Comparison of ENCODE assay signal across 1 cellular context in the genomic region with DNA sequence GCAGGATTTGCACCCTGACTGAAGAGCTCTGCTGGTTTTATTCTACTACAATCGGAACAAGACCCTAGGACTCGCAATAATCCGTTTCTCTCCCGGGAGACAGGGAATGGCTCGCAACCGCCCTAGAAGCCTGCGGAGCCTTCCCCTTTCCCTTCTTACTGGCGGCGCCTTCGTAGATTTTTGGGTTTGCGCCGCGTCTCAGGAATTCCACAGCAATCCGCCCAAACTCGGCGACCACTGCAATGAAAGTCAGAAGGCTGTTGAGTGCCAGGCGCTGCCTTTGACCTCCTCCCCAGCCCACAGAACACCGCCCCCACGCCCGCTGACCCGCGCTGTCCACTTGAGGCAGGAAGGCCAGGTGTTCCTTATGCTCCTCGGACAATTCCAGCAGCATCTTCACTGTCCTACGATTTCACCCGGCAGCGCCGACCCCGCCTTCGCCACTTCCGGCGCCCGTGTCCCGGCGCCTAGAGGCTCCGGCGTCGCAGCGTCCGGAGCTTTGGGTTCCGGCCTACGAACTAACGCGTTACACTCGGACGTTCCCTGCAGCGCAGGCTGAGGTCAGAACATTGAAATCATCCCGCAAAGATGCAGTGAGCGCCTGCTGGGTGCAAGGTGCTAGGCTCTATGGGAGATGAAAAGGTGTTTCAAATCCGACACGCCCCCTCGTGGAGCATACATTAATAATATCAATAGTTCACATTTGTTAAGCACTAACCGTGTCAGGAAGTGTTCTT.
TF ChIP-seq lines count a peak whose summit lies in the region.

A gene (minus strand): TSS at position 439 of the 737 bp plus-strand sequence. CDS start 45 bp downstream, at position 394.

TF ChIP-seq in HepG2, 621 proteins besides CTCF, POLR2A, EP300 and RAD21 (continued from another document and continues in another):
- TF ChIP-seq, protein P1, sequence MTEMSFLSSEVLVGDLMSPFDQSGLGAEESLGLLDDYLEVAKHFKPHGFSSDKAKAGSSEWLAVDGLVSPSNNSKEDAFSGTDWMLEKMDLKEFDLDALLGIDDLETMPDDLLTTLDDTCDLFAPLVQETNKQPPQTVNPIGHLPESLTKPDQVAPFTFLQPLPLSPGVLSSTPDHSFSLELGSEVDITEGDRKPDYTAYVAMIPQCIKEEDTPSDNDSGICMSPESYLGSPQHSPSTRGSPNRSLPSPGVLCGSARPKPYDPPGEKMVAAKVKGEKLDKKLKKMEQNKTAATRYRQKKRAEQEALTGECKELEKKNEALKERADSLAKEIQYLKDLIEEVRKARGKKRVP (CRISPR knock-in tag; IDR thresholded peaks at IDR 0.05), result peak in 1 of 2 experiments; percentile 87; a peak in 2 of 4 replicates
- TF ChIP-seq, protein P2, sequence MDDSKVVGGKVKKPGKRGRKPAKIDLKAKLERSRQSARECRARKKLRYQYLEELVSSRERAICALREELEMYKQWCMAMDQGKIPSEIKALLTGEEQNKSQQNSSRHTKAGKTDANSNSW (CRISPR knock-in tag; IDR thresholded peaks at IDR 0.05; ENCODE audit: borderline replicate concordance), result no peak
- peak; percentile 64; the same call in 1 of the 2 replicates for TF ChIP-seq ZBTB7B (CRISPR knock-in tag; IDR thresholded peaks at IDR 0.05)
- TF ChIP-seq, protein P3, sequence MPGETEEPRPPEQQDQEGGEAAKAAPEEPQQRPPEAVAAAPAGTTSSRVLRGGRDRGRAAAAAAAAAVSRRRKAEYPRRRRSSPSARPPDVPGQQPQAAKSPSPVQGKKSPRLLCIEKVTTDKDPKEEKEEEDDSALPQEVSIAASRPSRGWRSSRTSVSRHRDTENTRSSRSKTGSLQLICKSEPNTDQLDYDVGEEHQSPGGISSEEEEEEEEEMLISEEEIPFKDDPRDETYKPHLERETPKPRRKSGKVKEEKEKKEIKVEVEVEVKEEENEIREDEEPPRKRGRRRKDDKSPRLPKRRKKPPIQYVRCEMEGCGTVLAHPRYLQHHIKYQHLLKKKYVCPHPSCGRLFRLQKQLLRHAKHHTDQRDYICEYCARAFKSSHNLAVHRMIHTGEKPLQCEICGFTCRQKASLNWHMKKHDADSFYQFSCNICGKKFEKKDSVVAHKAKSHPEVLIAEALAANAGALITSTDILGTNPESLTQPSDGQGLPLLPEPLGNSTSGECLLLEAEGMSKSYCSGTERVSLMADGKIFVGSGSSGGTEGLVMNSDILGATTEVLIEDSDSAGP (CRISPR knock-in tag; IDR thresholded peaks at IDR 0.05; ENCODE audit: borderline replicate concordance), result peak; percentile 93
- peak; percentile 93; the same call in 1 of the 2 replicates for TF ChIP-seq KAT7 (CRISPR knock-in tag; IDR thresholded peaks at IDR 0.05; ENCODE audit: borderline replicate concordance)
- peak; percentile 97 for TF ChIP-seq GABPA (IDR thresholded peaks at IDR 0.05; ENCODE audit: low read depth, low read length)
- TF ChIP-seq GABPA (CRISPR knock-in tag; IDR thresholded peaks at IDR 0.05; ENCODE audit: low read depth), result peak; percentile 100
- peak; percentile 83; the same call in 1 of the 2 replicates for TF ChIP-seq ZSCAN21 (CRISPR knock-in tag; IDR thresholded peaks at IDR 0.05; ENCODE audit: borderline replicate concordance)
- no peak for TF ChIP-seq PAF1 (CRISPR knock-in tag; IDR thresholded peaks at IDR 0.05)
- TF ChIP-seq ZNF567 (CRISPR knock-in tag; IDR thresholded peaks at IDR 0.05; ENCODE audit: borderline replicate concordance), result 0 out of 2 replicates have a peak, but pooled peaks have one; percentile 34
- no peak for TF ChIP-seq ZNF549 (CRISPR knock-in tag; IDR thresholded peaks at IDR 0.05)
- no peak for TF ChIP-seq ZC3H4 (CRISPR knock-in tag; IDR thresholded peaks at IDR 0.05; ENCODE audit: borderline replicate concordance)
- TF ChIP-seq, protein P4, sequence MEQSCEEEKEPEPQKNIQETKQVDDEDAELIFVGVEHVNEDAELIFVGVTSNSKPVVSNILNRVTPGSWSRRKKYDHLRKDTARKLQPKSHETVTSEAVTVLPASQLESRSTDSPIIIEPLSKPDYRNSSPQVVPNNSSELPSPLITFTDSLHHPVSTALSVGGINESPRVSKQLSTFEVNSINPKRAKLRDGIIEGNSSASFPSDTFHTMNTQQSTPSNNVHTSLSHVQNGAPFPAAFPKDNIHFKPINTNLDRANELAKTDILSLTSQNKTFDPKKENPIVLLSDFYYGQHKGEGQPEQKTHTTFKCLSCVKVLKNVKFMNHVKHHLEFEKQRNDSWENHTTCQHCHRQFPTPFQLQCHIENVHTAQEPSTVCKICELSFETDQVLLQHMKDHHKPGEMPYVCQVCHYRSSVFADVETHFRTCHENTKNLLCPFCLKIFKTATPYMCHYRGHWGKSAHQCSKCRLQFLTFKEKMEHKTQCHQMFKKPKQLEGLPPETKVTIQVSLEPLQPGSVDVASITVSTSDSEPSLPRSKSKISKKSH (CRISPR knock-in tag; IDR thresholded peaks at IDR 0.05; ENCODE audit: borderline replicate concordance), result peak; percentile 23; the same call in 1 of the 2 replicates
- TF ChIP-seq ZFYVE20 (CRISPR knock-in tag; IDR thresholded peaks at IDR 0.05; ENCODE audit: borderline replicate concordance, low read depth), result no peak
- 0 out of 2 replicates have a peak, but pooled peaks have one; percentile 70 for TF ChIP-seq ZNF552 (CRISPR knock-in tag; IDR thresholded peaks at IDR 0.05; ENCODE audit: borderline replicate concordance)
- no peak for TF ChIP-seq SRSF4 (IDR thresholded peaks at IDR 0.05; ENCODE audit: low read depth, low read length, poor library complexity, severe bottlenecking)
- peak; percentile 66; the same call in 1 of the 2 replicates for TF ChIP-seq ZIK1 (CRISPR knock-in tag; IDR thresholded peaks at IDR 0.05; ENCODE audit: borderline replicate concordance, low read depth)
- TF ChIP-seq ZNF460 (CRISPR knock-in tag; IDR thresholded peaks at IDR 0.05; ENCODE audit: borderline replicate concordance), result no peak; the same call in 1 of the 2 replicates
- peak; percentile 69 for TF ChIP-seq ZNF263 (CRISPR knock-in tag; IDR thresholded peaks at IDR 0.05)
- no peak; the same call in 1 of the 2 replicates for TF ChIP-seq DNMT3B (CRISPR knock-in tag; conservative IDR thresholded peaks at IDR 0.05)
- TF ChIP-seq MAFG (CRISPR knock-in tag; IDR thresholded peaks at IDR 0.05), result no peak
- TF ChIP-seq, protein P5, sequence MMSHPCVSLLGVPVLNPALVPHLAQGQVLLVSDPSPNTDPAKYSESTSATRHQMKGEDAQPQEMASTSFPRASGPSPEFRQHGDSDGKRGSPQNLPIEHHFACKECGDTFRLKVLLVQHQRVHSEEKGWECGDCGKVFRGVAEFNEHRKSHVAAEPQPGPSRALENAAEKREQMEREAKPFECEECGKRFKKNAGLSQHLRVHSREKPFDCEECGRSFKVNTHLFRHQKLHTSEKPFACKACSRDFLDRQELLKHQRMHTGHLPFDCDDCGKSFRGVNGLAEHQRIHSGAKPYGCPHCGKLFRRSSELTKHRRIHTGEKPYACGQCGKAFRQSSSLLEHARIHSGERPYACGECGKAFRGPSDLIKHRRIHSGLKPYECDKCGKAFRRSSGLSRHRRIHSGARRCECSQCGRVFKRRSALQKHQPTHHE (CRISPR knock-in tag; IDR thresholded peaks at IDR 0.05; ENCODE audit: borderline replicate concordance), result no peak
- 0 out of 2 replicates have a peak, but pooled peaks have one; percentile 68 for TF ChIP-seq HOXA9 (CRISPR knock-in tag; IDR thresholded peaks at IDR 0.05; ENCODE audit: borderline replicate concordance)
- peak; percentile 100 for TF ChIP-seq KMT2A (CRISPR knock-in tag; IDR thresholded peaks at IDR 0.05)
- TF ChIP-seq, protein P6, sequence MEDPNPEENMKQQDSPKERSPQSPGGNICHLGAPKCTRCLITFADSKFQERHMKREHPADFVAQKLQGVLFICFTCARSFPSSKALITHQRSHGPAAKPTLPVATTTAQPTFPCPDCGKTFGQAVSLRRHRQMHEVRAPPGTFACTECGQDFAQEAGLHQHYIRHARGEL (CRISPR knock-in tag; IDR thresholded peaks at IDR 0.05), result no peak
- TF ChIP-seq ZNF383 (CRISPR knock-in tag; IDR thresholded peaks at IDR 0.05; ENCODE audit: borderline replicate concordance), result no peak
- TF ChIP-seq XBP1 (CRISPR knock-in tag; IDR thresholded peaks at IDR 0.05), result peak; percentile 67; the same call in 1 of the 2 replicates
- TF ChIP-seq ZNF350 (CRISPR knock-in tag; IDR thresholded peaks at IDR 0.05; ENCODE audit: borderline replicate concordance, low read depth), result peak; percentile 97
- TF ChIP-seq, protein P7, sequence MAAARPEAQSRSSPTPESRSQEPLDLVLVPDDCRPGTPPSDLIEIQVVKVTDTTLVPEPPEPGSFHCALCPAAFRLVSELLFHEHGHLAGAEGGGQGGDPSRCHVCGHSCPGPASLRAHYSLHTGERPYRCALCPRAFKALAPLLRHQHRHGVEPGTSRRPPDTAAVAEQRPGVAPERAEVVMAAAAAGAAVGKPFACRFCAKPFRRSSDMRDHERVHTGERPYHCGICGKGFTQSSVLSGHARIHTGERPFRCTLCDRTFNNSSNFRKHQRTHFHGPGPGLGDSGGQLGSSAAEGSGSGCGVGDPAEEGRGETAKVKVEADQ (CRISPR knock-in tag; IDR thresholded peaks at IDR 0.05; ENCODE audit: borderline replicate concordance), result peak; percentile 89
- TF ChIP-seq, protein P8, sequence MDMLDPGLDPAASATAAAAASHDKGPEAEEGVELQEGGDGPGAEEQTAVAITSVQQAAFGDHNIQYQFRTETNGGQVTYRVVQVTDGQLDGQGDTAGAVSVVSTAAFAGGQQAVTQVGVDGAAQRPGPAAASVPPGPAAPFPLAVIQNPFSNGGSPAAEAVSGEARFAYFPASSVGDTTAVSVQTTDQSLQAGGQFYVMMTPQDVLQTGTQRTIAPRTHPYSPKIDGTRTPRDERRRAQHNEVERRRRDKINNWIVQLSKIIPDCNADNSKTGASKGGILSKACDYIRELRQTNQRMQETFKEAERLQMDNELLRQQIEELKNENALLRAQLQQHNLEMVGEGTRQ (IDR thresholded peaks at IDR 0.05; ENCODE audit: low read depth, low read length), result no peak
- TF ChIP-seq, protein P8 (CRISPR knock-in tag; IDR thresholded peaks at IDR 0.05; ENCODE audit: borderline replicate concordance), result no peak
- TF ChIP-seq ZNF619 (CRISPR knock-in tag; IDR thresholded peaks at IDR 0.05), result peak; percentile 98
- peak; percentile 96 for TF ChIP-seq CBX1 (IDR thresholded peaks at IDR 0.05; ENCODE audit: low read depth)
- 0 out of 2 replicates have a peak, but pooled peaks have one; percentile 6 for TF ChIP-seq MAFF (IDR thresholded peaks at IDR 0.05; ENCODE audit: low read depth, low read length)
- peak; percentile 50 for TF ChIP-seq RBM39 (IDR thresholded peaks at IDR 0.05; ENCODE audit: low read depth, low read length, poor library complexity, severe bottlenecking)
- TF ChIP-seq, protein P9, sequence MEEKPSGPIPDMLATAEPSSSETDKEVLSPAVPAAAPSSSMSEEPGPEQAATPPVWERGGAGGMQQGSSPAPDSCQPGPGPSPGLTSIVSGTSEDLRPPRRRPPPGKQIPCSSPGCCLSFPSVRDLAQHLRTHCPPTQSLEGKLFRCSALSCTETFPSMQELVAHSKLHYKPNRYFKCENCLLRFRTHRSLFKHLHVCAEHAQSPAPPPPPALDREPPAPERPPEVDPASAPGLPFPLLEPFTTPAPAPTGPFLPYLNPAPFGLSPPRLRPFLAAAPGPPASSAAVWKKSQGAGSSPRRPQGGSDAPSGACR (CRISPR knock-in tag; IDR thresholded peaks at IDR 0.05), result peak; percentile 79; the same call in 1 of the 2 replicates
- TF ChIP-seq, protein P10, sequence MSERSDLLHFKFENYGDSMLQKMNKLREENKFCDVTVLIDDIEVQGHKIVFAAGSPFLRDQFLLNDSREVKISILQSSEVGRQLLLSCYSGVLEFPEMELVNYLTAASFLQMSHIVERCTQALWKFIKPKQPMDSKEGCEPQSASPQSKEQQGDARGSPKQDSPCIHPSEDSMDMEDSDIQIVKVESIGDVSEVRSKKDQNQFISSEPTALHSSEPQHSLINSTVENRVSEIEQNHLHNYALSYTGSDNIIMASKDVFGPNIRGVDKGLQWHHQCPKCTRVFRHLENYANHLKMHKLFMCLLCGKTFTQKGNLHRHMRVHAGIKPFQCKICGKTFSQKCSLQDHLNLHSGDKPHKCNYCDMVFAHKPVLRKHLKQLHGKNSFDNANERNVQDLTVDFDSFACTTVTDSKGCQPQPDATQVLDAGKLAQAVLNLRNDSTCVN (CRISPR knock-in tag; IDR thresholded peaks at IDR 0.05; ENCODE audit: borderline replicate concordance), result peak; percentile 85; the same call in 1 of the 2 replicates
- TF ChIP-seq, protein P11, sequence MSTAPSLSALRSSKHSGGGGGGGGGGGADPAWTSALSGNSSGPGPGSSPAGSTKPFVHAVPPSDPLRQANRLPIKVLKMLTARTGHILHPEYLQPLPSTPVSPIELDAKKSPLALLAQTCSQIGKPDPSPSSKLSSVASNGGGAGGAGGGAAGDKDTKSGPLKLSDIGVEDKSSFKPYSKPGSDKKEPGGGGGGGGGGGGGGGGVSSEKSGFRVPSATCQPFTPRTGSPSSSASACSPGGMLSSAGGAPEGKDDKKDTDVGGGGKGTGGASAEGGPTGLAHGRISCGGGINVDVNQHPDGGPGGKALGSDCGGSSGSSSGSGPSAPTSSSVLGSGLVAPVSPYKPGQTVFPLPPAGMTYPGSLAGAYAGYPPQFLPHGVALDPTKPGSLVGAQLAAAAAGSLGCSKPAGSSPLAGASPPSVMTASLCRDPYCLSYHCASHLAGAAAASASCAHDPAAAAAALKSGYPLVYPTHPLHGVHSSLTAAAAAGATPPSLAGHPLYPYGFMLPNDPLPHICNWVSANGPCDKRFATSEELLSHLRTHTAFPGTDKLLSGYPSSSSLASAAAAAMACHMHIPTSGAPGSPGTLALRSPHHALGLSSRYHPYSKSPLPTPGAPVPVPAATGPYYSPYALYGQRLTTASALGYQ (CRISPR knock-in tag; IDR thresholded peaks at IDR 0.05), result peak; percentile 80
- no peak for TF ChIP-seq RAD51 (IDR thresholded peaks at IDR 0.05; ENCODE audit: borderline replicate concordance)
